8 cellular contexts compared by ENCODE assay signal in the genomic region with DNA sequence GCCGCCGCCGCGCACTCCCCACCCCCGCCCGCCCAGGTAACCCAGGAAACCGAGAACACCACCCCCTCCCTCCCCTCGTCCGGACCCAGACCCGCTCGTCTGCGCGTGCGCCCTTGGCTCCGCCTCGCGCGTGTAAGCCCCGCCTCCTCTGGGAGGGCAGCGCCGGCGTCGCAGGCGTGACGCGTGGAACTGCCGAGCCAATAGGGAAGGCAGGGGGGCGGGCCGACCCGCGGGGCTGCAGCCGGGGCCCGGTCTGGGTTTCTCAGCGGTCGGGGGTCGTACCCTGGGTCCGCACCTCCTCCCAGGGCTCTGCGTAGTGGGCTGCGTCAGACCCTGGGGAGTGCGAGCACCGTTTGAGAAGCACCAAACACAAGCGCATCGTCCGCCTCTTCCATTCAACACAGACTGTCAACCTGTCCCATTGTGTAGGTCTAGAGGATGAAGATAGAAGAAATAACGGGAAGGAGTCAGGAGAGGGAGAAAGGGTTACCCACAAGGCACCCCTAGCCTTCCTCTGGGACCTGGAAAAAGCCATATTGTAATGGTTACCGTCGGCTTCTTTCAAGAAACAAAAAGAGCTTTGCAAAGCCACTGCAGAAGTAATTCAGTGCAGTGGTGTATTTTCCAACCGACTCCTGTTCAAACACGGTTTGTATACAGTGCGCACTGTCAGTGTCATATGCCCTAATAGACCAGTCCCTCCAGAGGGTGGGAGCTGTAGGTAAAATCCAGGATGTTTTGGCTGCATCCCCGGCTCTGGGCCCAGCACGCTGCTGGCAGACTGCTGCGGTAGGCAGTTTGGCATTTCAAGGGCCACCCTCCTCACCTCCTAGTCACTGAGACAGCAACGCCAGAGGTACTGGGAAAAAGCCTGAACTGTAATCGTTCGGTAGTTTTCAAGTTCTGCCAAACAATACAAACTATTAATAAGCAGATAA. TPM values are rescaled to one million over a fixed set of nuclear protein-coding genes. Genes with fewer than 3 reads are reported as not detected.
DNase-seq lines count a peak whose midpoint lies in the region; ATAC-seq and TF ChIP-seq lines count a peak whose summit lies in the region.

No MANE protein-coding gene starts in this region.

- H3K4me3 Mint-ChIP-seq in activated T-cell treated with anti-CD3 and anti-CD28 coated beads, Interleukin-2, amount 50 U/mL, for 4 hours: peak overlapping the region; percentile 95

- CTCF ChIA-PET in PC-9 (lab: Charles Lee): interaction anchor here (0.6 to 2.6 kb wide), 2 partner anchors 105 to 270 kb away, joined by 5 to 22 read pairs; no protein-coding TSS in a partner anchor

- no peaks in the 10 kb centered on the region for H3K27me3 ChIP-seq in PC-9 (ENCODE audit: insufficient read depth, low read depth)
- H3K27me3 ChIP-seq in muscle layer of duodenum (ENCODE audit: low read depth, low read length): no peaks in the 10 kb centered on the region

- no peaks in the 10 kb centered on the region for H3K27me3 Mint-ChIP-seq in activated T-cell treated with anti-CD3 and anti-CD28 coated beads, Interleukin-2, amount 50 U/mL, for 4 hours (ENCODE audit: low read depth)

- peaks cover 58% of the 10 kb centered on the region for H3K4me1 Mint-ChIP-seq in activated T-cell treated with anti-CD3 and anti-CD28 coated beads, Interleukin-2, amount 50 U/mL, for 4 hours (ENCODE audit: low read depth)

- H3K9me3 Mint-ChIP-seq in activated T-cell treated with anti-CD3 and anti-CD28 coated beads, Interleukin-2, amount 50 U/mL, for 4 hours: no peaks in the 10 kb centered on the region

- H3K36me3 Mint-ChIP-seq in activated T-cell treated with anti-CD3 and anti-CD28 coated beads, Interleukin-2, amount 50 U/mL, for 4 hours (ENCODE audit: insufficient read depth): peaks cover 11% of the 10 kb centered on the region

- no peaks in the 10 kb centered on the region for H3K9me2 ChIP-seq in PC-9 (ENCODE audit: insufficient read depth)

- H3K9me3 ChIP-seq in PC-9 (ENCODE audit: insufficient read depth, low read depth) (no peaks in the 10 kb centered on the region), muscle layer of duodenum (ENCODE audit: control insufficient read depth in 1 of 2, low read length in 2 of 2) (no peaks in the 10 kb centered on the region)

- H3K27ac ChIP-seq in PC-9 (peak overlapping the region; percentile 6; the same call in 1 of the 2 replicates), muscle layer of duodenum (ENCODE audit: low read length) (peak overlapping the region; percentile 94)

- H3K4me3 ChIP-seq in PC-9: peak overlapping the region; percentile 88
- peak overlapping the region; percentile 92 for H3K4me3 ChIP-seq in muscle layer of duodenum (ENCODE audit: low read depth in 1 of 2, low read length in 2 of 2)

- no peak for TF ChIP-seq CTCF in PC-9 (conservative IDR thresholded peaks at IDR 0.05)

- H3K4me2 ChIP-seq in PC-9: peak overlapping the region; percentile 94

- DNase-seq in DMS53 (lab: John Stamatoyannopoulos, UW) (peak; percentile 97), KBM-7 (peak; percentile 94), PC-9 (peak; percentile 77 to 99)
- peak; percentile 98 for DNase-seq in activated T-cell treated with anti-CD3 and anti-CD28 coated beads, Interleukin-2, amount 50 U/mL, for 4 hours
- DNase-seq in stimulated activated CD8-positive, alpha-beta memory T cell treated with anti-CD3 and anti-CD28 coated beads, Interleukin-7, amount 100 ng/mL, for 24 hours (ENCODE audit: low read depth): peak; percentile 93

- H4K20me1 ChIP-seq in PC-9 (ENCODE audit: insufficient read depth): no peaks in the 10 kb centered on the region

- H3K4me1 ChIP-seq in PC-9 (replicated peaks; ENCODE audit: insufficient read depth) (peaks cover 19% of the 10 kb centered on the region), muscle layer of duodenum (ENCODE audit: control insufficient read depth in 1 of 2, insufficient read depth in 2 of 2, low read length in 2 of 2) (peaks cover 5 to 15% of the 10 kb centered on the region in 2 donors)

- POLR2A ChIA-PET in PC-9 (lab: Charles Lee; ENCODE audit: unreplicated experiment): interaction anchor here (0.6 kb wide), 1 partner anchor 105 kb away, joined by 3 read pairs; no protein-coding TSS in a partner anchor

- in situ Hi-C loops in KBM-7 (cut with MboI; ENCODE audit: low pct_unique_long_range_greater_than_20kb, low sequenced_read_pairs): no loop called here

- ATAC-seq in GM21717 (IDR thresholded peaks at IDR 0.05; ENCODE audit: unreplicated experiment) (peak; percentile 63), esophagus mucosa (peak; percentile 99)
- peak; percentile 80 to 81 for ATAC-seq in activated T-cell treated with anti-CD3 and anti-CD28 coated beads, Interleukin-2, amount 50 U/mL, for 4 hours

- H3F3A ChIP-seq in PC-9 (ENCODE audit: insufficient read depth, low read depth): peaks cover 8% of the 10 kb centered on the region; the same call in 1 of the 2 replicates

- BruUV-seq in PC-9 (replicated peaks; lab: Mats Ljungman, UMichigan): TSS peak; percentile 91

- no peaks in the 10 kb centered on the region for H3K36me3 ChIP-seq in PC-9 (ENCODE audit: low read depth)
- peaks cover 0 to 3% of the 10 kb centered on the region in 2 donors for H3K36me3 ChIP-seq in muscle layer of duodenum (ENCODE audit: control insufficient read depth in 1 of 2, insufficient read depth in 2 of 2, low read length in 2 of 2)

- peak overlapping the region; percentile 95 for H2AFZ ChIP-seq in PC-9

- intact Hi-C loops in PC-9 (cut with micrococcal nuclease; ENCODE audit: unreplicated experiment): loop anchor here (1.0 kb wide), 3 partner anchors 43 to 104 kb away; no protein-coding TSS in a partner anchor

- peaks cover 23% of the 10 kb centered on the region; the same call in 1 of the 2 replicates for H3K79me2 ChIP-seq in PC-9 (ENCODE audit: low read depth)

RNA-seq across cellular contexts. Expression of a gene that starts 0.5 kb away (rescaled TPM):
- total RNA-seq in PC-9 (2021) (13.6 and 14.1 TPM in 2 replicates), esophagus mucosa (19.2 TPM)
- total RNA-seq in activated T-cell treated with anti-CD3 and anti-CD28 coated beads, Interleukin-2, amount 50 U/mL, for 4 hours: 10 to 100 TPM; 30.3 to 35.2 (median 33.7) TPM

Comparison
In these comparisons a context has a peak if more than half of its experiments do, and no peak if none do; other contexts are left out.
1. Peak in every context shown above with its lines: DNase-seq, ATAC-seq, H3K4me3 ChIP-seq and H3K27ac ChIP-seq.